Comparison of ENCODE assay signal across 8 cellular contexts in the genomic region with DNA sequence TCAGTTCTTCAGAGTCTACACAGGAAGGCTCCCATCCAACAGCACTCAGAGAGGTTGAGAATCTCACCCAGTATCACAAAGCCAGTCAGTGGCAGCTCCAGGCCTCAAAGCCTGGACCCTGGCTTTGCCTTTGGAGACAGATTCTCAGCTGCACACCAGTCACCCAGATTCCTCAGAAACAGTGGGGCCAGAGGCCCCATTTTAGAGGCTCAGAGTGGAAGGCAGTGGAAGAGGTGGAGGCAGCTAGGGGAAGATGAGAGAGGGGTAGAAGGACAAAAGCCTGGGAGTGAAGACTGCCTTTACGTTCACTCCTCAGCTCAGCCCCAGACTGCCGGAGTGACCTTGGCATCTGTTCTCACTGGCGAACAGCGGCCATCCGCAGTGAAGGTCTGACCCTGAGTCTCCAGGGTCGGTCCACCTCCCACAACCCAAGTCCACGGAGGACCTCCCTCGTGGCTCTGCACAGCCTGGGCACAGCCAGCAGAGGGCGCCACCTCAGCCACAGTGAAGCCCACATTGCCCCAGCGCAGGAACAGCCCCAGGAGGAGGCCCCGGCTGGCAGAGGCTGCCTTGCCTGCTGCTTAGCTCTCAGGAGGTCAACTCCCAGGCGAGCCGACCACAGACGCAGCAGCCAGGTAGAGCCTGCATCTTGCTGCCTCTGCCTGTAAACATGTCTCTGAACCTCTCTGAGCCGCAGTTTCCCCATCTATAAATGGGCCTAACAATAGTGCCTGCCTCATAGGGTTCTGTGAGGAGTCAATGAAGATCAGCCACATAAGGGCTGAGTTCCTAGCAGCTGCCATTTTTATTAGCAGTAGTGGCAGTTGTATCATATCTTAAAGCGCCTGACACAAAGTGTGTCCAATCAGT. TPM values are rescaled to one million over a fixed set of nuclear protein-coding genes. Genes with fewer than 3 reads are reported as not detected.
A peak's percentile ranks its signal among the peaks of the same experiment; 100 is the strongest.
DNase-seq lines count a peak whose midpoint lies in the region; ATAC-seq, FAIRE-seq and TF ChIP-seq lines count a peak whose summit lies in the region.

No MANE protein-coding gene starts in this region.

- H3K4me3 Mint-ChIP-seq in stimulated activated memory B cell treated with anti-CD40 and anti-IgM and Interleukin-4, amounts not matched to agents 10 μg/mL and 1 μg/mL and 100 μg/mL, for 72 hours, result no peak overlapping the region

- no peaks in the 10 kb centered on the region for H3K9me3 Mint-ChIP-seq in stimulated activated memory B cell treated with anti-CD40 and anti-IgM and Interleukin-4, amounts not matched to agents 10 μg/mL and 1 μg/mL and 100 μg/mL, for 72 hours

- no peak for FAIRE-seq in kidney (lab: Jason Lieb, UNC)

- TF ChIP-seq CTCF in kidney (IDR thresholded peaks at IDR 0.05; ENCODE audit: borderline replicate concordance, extremely low read depth, insufficient read depth), result peak; percentile 69

- H3K4me1 Mint-ChIP-seq in stimulated activated memory B cell treated with anti-CD40 and anti-IgM and Interleukin-4, amounts not matched to agents 10 μg/mL and 1 μg/mL and 100 μg/mL, for 72 hours, result peaks cover 29% of the 10 kb centered on the region

- H3K4me1 ChIP-seq in kidney (ENCODE audit: control insufficient read depth in 1 of 2, insufficient read depth in 1 of 2, low read depth in 1 of 2, low read length in 2 of 2), result peaks cover 1 to 2% of the 10 kb centered on the region in 2 donors

- no peaks in the 10 kb centered on the region for H3K36me3 Mint-ChIP-seq in stimulated activated memory B cell treated with anti-CD40 and anti-IgM and Interleukin-4, amounts not matched to agents 10 μg/mL and 1 μg/mL and 100 μg/mL, for 72 hours

- intact Hi-C loops in kidney (cut with DNase I), result no loop called here

- in situ Hi-C loops in T47D (cut with HindIII; ENCODE audit: low pct_unique_long_range_greater_than_20kb, low sequenced_read_pairs), result no loop called here

- H3K4me3 ChIP-seq in kidney (ENCODE audit: low read length in 2 of 2), result no peak overlapping the region

- ATAC-seq in stimulated activated memory B cell treated with anti-CD40 and anti-IgM and Interleukin-4, amounts not matched to agents 10 μg/mL and 1 μg/mL and 100 μg/mL, for 72 hours, result peak; percentile 58
- ATAC-seq in GM18519 (IDR thresholded peaks at IDR 0.05; ENCODE audit: low FRiP score, unreplicated experiment), result no peak

- no peak overlapping the region for H3K9ac ChIP-seq in kidney (ENCODE audit: low read length in 2 of 2)

- no peak overlapping the region for H3K27ac ChIP-seq in kidney (ENCODE audit: low read depth in 2 of 2, low read length in 2 of 2)

- DNase-seq in Daoy (ENCODE audit: low read depth), result peak; percentile 75
- DNase-seq in HuH-7 (ENCODE audit: low spot score), result peak; percentile 92
- DNase-seq in T-helper 2 cell, result peak in 3 of 5 experiments; percentile 36 to 67 (median 44)
- peak; percentile 55 to 65 for DNase-seq in T47D (ENCODE audit: low read depth in 1 of 2, low spot score in 1 of 2)
- no peak for DNase-seq in kidney
- DNase-seq in cortex of kidney (lab: John Stamatoyannopoulos, UW), result no peak

- H3K27ac Mint-ChIP-seq in stimulated activated memory B cell treated with anti-CD40 and anti-IgM and Interleukin-4, amounts not matched to agents 10 μg/mL and 1 μg/mL and 100 μg/mL, for 72 hours, result no peak overlapping the region

- no peaks in the 10 kb centered on the region for H3K36me3 ChIP-seq in kidney (ENCODE audit: control insufficient read depth in 1 of 2, insufficient read depth in 2 of 2, low read length in 2 of 2)

- no peaks in the 10 kb centered on the region for H3K9me3 ChIP-seq in kidney (ENCODE audit: control insufficient read depth in 1 of 2, low read length in 2 of 2)

- peaks cover 58% of the 10 kb centered on the region for H3K27me3 Mint-ChIP-seq in stimulated activated memory B cell treated with anti-CD40 and anti-IgM and Interleukin-4, amounts not matched to agents 10 μg/mL and 1 μg/mL and 100 μg/mL, for 72 hours

RNA-seq across cellular contexts. Expression of a gene that starts 5.9 kb away (rescaled TPM):
- total RNA-seq in Daoy (2014; rRNA removed; shearing (Covaris generic)), result 2.0 and 2.7 TPM in 2 replicates
- total RNA-seq in kidney, result 0.35 TPM
- polyA plus RNA-seq in kidney (ENCODE audit: insufficient read depth, low read depth, low replicate concordance), result 4.2 TPM

RNA-seq across cellular contexts. Expression of a gene that starts 9.7 kb away (rescaled TPM):
- total RNA-seq in Daoy (2014; rRNA removed; shearing (Covaris generic)), result not detected in 2 replicates
- 0.28 TPM for total RNA-seq in kidney
- polyA plus RNA-seq in kidney (ENCODE audit: insufficient read depth, low read depth, low replicate concordance), result 1.2 TPM

RNA-seq across cellular contexts. Expression of a gene that starts 24.6 kb away (rescaled TPM):
- 27.7 and 48.1 TPM in 2 replicates for total RNA-seq in Daoy (2014; rRNA removed; shearing (Covaris generic))
- total RNA-seq in kidney, result 45.9 TPM
- polyA plus RNA-seq in kidney (ENCODE audit: insufficient read depth, low read depth, low replicate concordance), result 55.2 TPM

RNA-seq across cellular contexts. Expression of a gene that starts 59.1 kb away (rescaled TPM):
- total RNA-seq in Daoy (2014; rRNA removed; shearing (Covaris generic)), result 34.9 and 59.5 TPM in 2 replicates
- total RNA-seq in kidney, result 40.1 TPM
- polyA plus RNA-seq in kidney (ENCODE audit: insufficient read depth, low read depth, low replicate concordance), result 14.3 TPM

RNA-seq across cellular contexts. Expression of a gene that starts 59.4 kb away (rescaled TPM):
- 107 and 146 TPM in 2 replicates for total RNA-seq in Daoy (2014; rRNA removed; shearing (Covaris generic))
- 86.1 TPM for total RNA-seq in kidney
- polyA plus RNA-seq in kidney (ENCODE audit: insufficient read depth, low read depth, low replicate concordance), result 24.8 TPM

Comparison
In these comparisons a context has a peak if more than half of its experiments do, and no peak if none do; other contexts are left out.
1. DNase-seq: peak in Daoy (single experiment), HuH-7 (single experiment), T-helper 2 cell (3 of 5) and T47D (2 of 2); none in kidney (single experiment) and cortex of kidney (single experiment).